Comparison of ENCODE assay signal across 26 cellular contexts in genomic region chr9:35958104-35958825, GRCh38. TPM values are rescaled to one million over a fixed set of nuclear protein-coding genes. Genes with fewer than 3 reads are reported as not detected.
"Had no signal": no experiment of that assay in that cellular context is flagged by ENCODE, and none has a peak within 500 bp of the region (broad histone marks: within the 10 kb centered on the region; RNA-seq: fewer than 3 reads in every experiment).

Gene OR2S2 (minus strand): TSS chr9:35958154. CDS start chr9:35958098, 56 bp downstream.

- H3K27me3 Mint-ChIP-seq: activated naive CD8-positive, alpha-beta T cell treated with anti-CD3 and anti-CD28 coated beads for 36 hours had no signal

- H3K27ac ChIP-seq: brain microvascular endothelial cell, cardiac muscle cell, KMS-11, PC-9 had no signal

- DNase-seq: activated B cell treated with CpG ODN at 0.5 μM for 24 hours; activated CD8-positive, alpha-beta memory T cell treated with anti-CD3 and anti-CD28 coated beads, Interleukin-2, amount 50 U/mL, for 4 hours; activated CD8-positive, alpha-beta T cell treated with anti-CD3 and anti-CD28 coated beads for 36 hours; activated gamma-delta T cell treated with Interleukin-2 at 50 U/mL for 16 hours; activated naive CD4-positive, alpha-beta T cell treated with anti-CD3 and anti-CD28 coated beads, Interleukin-2, amount 10 ng/mL, durations not matched to agents 7 days and 5 days; activated naive CD8-positive, alpha-beta T cell treated with anti-CD3 and anti-CD28 coated beads for 36 hours; activated T-cell treated with anti-CD3 and anti-CD28 coated beads, Interleukin-2, amount 50 U/mL, for 72 hours; brain microvascular endothelial cell; MG63; MV-4-11; NCI-H1105; NCI-H1436 treated with DMSO at 0.1 percent for 48 hours; NCI-H187; NCI-H2081; NCI-H510A treated with DMSO at 0.1 percent for 48 hours; NCI-H69; NK-92 treated with Interleukin-12 subunit alpha and Interleukin-12 subunit beta, amount 100 ng/mL, for 24 hours; PC-9; SIG-M5; T-helper 17 cell; T-helper 9 cell had no signal

- H3K9me3 ChIP-seq: MG63 had no signal

- ATAC-seq: activated CD8-positive, alpha-beta T cell treated with anti-CD3 and anti-CD28 coated beads for 36 hours; activated T-cell treated with anti-CD3 and anti-CD28 coated beads, Interleukin-2, amount 50 U/mL, for 72 hours; T-helper 17 cell had no signal

- H3K4me1 Mint-ChIP-seq: activated B cell treated with CpG ODN at 0.5 μM for 24 hours had no signal

- H3K9ac ChIP-seq: KMS-11 had no signal

- H3K36me3 ChIP-seq: brain microvascular endothelial cell, cardiac muscle cell, MG63 had no signal

- H3K4me3 ChIP-seq: cardiac muscle cell, MG63, PC-9 had no signal

- H2AFZ ChIP-seq: PC-9 had no signal

- H3K4me3 Mint-ChIP-seq: activated B cell treated with CpG ODN at 0.5 μM for 24 hours; activated CD8-positive, alpha-beta T cell treated with anti-CD3 and anti-CD28 coated beads for 36 hours; activated naive CD4-positive, alpha-beta T cell treated with anti-CD3 and anti-CD28 coated beads, Interleukin-2, amount 10 ng/mL, durations not matched to agents 7 days and 5 days; activated naive CD8-positive, alpha-beta T cell treated with anti-CD3 and anti-CD28 coated beads for 36 hours; activated T-cell treated with anti-CD3 and anti-CD28 coated beads, Interleukin-2, amount 50 U/mL, for 72 hours; T-helper 17 cell had no signal

- H3K4me2 ChIP-seq: KMS-11, PC-9 had no signal

- H3K27ac Mint-ChIP-seq: activated B cell treated with CpG ODN at 0.5 μM for 24 hours; activated CD8-positive, alpha-beta T cell treated with anti-CD3 and anti-CD28 coated beads for 36 hours; activated naive CD4-positive, alpha-beta T cell treated with anti-CD3 and anti-CD28 coated beads, Interleukin-2, amount 10 ng/mL, durations not matched to agents 7 days and 5 days; activated naive CD8-positive, alpha-beta T cell treated with anti-CD3 and anti-CD28 coated beads for 36 hours; activated T-cell treated with anti-CD3 and anti-CD28 coated beads, Interleukin-2, amount 50 U/mL, for 72 hours; activated T-helper 2 cell treated with anti-CD3 and anti-CD28 coated beads, Interferon-gamma antibody, Interleukin-2, Interleukin-4, amounts not matched to agents 10 μg/mL and 5 μg/mL and 100 μg/mL, durations not matched to agents 14 hours and 24 hours and 36 hours; T-helper 17 cell had no signal

- H3K36me3 Mint-ChIP-seq: activated naive CD4-positive, alpha-beta T cell treated with anti-CD3 and anti-CD28 coated beads, Interleukin-2, amount 10 ng/mL, durations not matched to agents 7 days and 5 days; activated naive CD8-positive, alpha-beta T cell treated with anti-CD3 and anti-CD28 coated beads for 36 hours had no signal

- H3K27me3 ChIP-seq: brain microvascular endothelial cell, MG63 had no signal

- H3K9me3 Mint-ChIP-seq: activated B cell treated with CpG ODN at 0.5 μM for 24 hours; activated CD8-positive, alpha-beta T cell treated with anti-CD3 and anti-CD28 coated beads for 36 hours; activated naive CD4-positive, alpha-beta T cell treated with anti-CD3 and anti-CD28 coated beads, Interleukin-2, amount 10 ng/mL, durations not matched to agents 7 days and 5 days; activated naive CD8-positive, alpha-beta T cell treated with anti-CD3 and anti-CD28 coated beads for 36 hours; activated T-cell treated with anti-CD3 and anti-CD28 coated beads, Interleukin-2, amount 50 U/mL, for 72 hours; activated T-helper 2 cell treated with anti-CD3 and anti-CD28 coated beads, Interferon-gamma antibody, Interleukin-2, Interleukin-4, amounts not matched to agents 10 μg/mL and 5 μg/mL and 100 μg/mL, durations not matched to agents 14 hours and 24 hours and 36 hours had no signal

RNA-seq across cellular contexts. Expression of gene OR2S2, which starts in this region (rescaled TPM):
- total RNA-seq: activated B cell treated with CpG ODN at 0.5 μM for 24 hours; activated CD8-positive, alpha-beta T cell treated with anti-CD3 and anti-CD28 coated beads for 36 hours; activated naive CD8-positive, alpha-beta T cell treated with anti-CD3 and anti-CD28 coated beads for 36 hours; activated T-cell treated with anti-CD3 and anti-CD28 coated beads, Interleukin-2, amount 50 U/mL, for 72 hours; activated T-helper 2 cell treated with anti-CD3 and anti-CD28 coated beads, Interferon-gamma antibody, Interleukin-2, Interleukin-4, amounts not matched to agents 10 μg/mL and 5 μg/mL and 100 μg/mL, durations not matched to agents 14 hours and 24 hours and 36 hours; cardiac muscle cell; PC-9; RPMI7951; T-helper 17 cell had no signal
- polyA plus RNA-seq: adipose tissue, cardiac muscle cell had no signal
